ENCODE assay signal across 13 cellular contexts in genomic region chr2:118016911-118017310, GRCh38. TPM values are rescaled to one million over a fixed set of nuclear protein-coding genes. Genes with fewer than 3 reads are reported as not detected.
A peak's percentile ranks its signal among the peaks of the same experiment; 100 is the strongest.
DNase-seq lines count a peak whose midpoint lies in the region; ATAC-seq and TF ChIP-seq lines count a peak whose summit lies in the region.
"Had no signal": no experiment of that assay in that cellular context is flagged by ENCODE, and none has a peak within 500 bp of the region (broad histone marks: within the 10 kb centered on the region; RNA-seq: fewer than 3 reads in every experiment).

No MANE protein-coding gene starts in this region.

- H3K36me3 Mint-ChIP-seq in stimulated activated naive CD8-positive, alpha-beta T cell treated with anti-CD3 and anti-CD28 coated beads, Interleukin-15, Interleukin-2, amounts not matched to agents 100 ng/mL and 50 ng/mL, for 24 hours (ENCODE audit: low read depth) = no peaks in the 10 kb centered on the region
- H3K36me3 Mint-ChIP-seq: stimulated activated memory B cell treated with anti-CD40 and anti-IgM and Interleukin-4, amounts not matched to agents 10 μg/mL and 1 μg/mL and 100 μg/mL, for 72 hours had no signal

- H3K9me3 Mint-ChIP-seq in stimulated activated naive CD8-positive, alpha-beta T cell treated with anti-CD3 and anti-CD28 coated beads, Interleukin-15, Interleukin-2, amounts not matched to agents 100 ng/mL and 50 ng/mL, for 24 hours = no peaks in the 10 kb centered on the region
- no peaks in the 10 kb centered on the region for H3K9me3 Mint-ChIP-seq in stimulated activated naive CD8-positive, alpha-beta T cell treated with anti-CD3 and anti-CD28 coated beads, Interleukin-15, amount 100 ng/mL, for 72 hours
- H3K9me3 Mint-ChIP-seq: stimulated activated memory B cell treated with anti-CD40 and anti-IgM and Interleukin-4, amounts not matched to agents 10 μg/mL and 1 μg/mL and 100 μg/mL, for 72 hours had no signal

- POLR2A ChIA-PET in OCI-LY7 (lab: Charles Lee) = interaction anchor here (1.3 kb wide), 1 partner anchor 42 kb away, joined by 5 read pairs; no protein-coding TSS in a partner anchor

- H3K27me3 Mint-ChIP-seq in stimulated activated naive CD8-positive, alpha-beta T cell treated with anti-CD3 and anti-CD28 coated beads, Interleukin-15, Interleukin-2, amounts not matched to agents 100 ng/mL and 50 ng/mL, for 24 hours = peaks cover 4% of the 10 kb centered on the region
- H3K27me3 Mint-ChIP-seq in stimulated activated naive CD8-positive, alpha-beta T cell treated with anti-CD3 and anti-CD28 coated beads, Interleukin-15, amount 100 ng/mL, for 72 hours = peaks cover 15% of the 10 kb centered on the region
- H3K27me3 Mint-ChIP-seq: stimulated activated memory B cell treated with anti-CD40 and anti-IgM and Interleukin-4, amounts not matched to agents 10 μg/mL and 1 μg/mL and 100 μg/mL, for 72 hours had no signal

- H3K4me2 ChIP-seq in OCI-LY7 (ENCODE audit: low read length) = no peak overlapping the region

- DNase-seq in stimulated activated naive CD8-positive, alpha-beta T cell treated with anti-CD3 and anti-CD28 coated beads, Interleukin-15, amount 100 ng/mL, for 72 hours = no peak
- DNase-seq in OCI-LY7 (ENCODE audit: low spot score) = no peak
- DNase-seq in dermis blood vessel endothelial cell = peak; percentile 6
- DNase-seq in uterus = no peak
- DNase-seq in cortex of kidney (lab: John Stamatoyannopoulos, UW) = no peak
- no peak for DNase-seq in hypothalamus (lab: John Stamatoyannopoulos, UW)
- DNase-seq: effector CD8-positive, alpha-beta T cell; MM.1S had no signal

- H3K79me2 ChIP-seq in OCI-LY7 (ENCODE audit: insufficient read depth, low read depth, low read length) = peaks cover 18% of the 10 kb centered on the region

- 0 out of 2 replicates have a peak overlapping the region, but pooled peaks have one; percentile 6 for H2AFZ ChIP-seq in OCI-LY7 (ENCODE audit: low read length)

- intact Hi-C loops in OCI-LY7 (cut with micrococcal nuclease; ENCODE audit: unreplicated experiment) = no loop called here
- intact Hi-C loops in uterus (cut with DNase I; ENCODE audit: low total_unique reads) = no loop called here

- H3K4me1 ChIP-seq in OCI-LY7 (ENCODE audit: insufficient read depth, low read length, poor library complexity, severe bottlenecking) = peaks cover 18% of the 10 kb centered on the region
- H3K4me1 ChIP-seq in uterus = peaks cover 0 to 3% of the 10 kb centered on the region in 2 donors

- H3K4me3 ChIP-seq in OCI-LY7 (ENCODE audit: low read depth, low read length, poor library complexity, severe bottlenecking) = no peak overlapping the region
- no peak overlapping the region for H3K4me3 ChIP-seq in uterus
- H3K4me3 ChIP-seq: gastroesophageal sphincter had no signal

- no peak for ATAC-seq in stimulated activated naive CD8-positive, alpha-beta T cell treated with anti-CD3 and anti-CD28 coated beads, Interleukin-15, amount 100 ng/mL, for 72 hours
- ATAC-seq in HG02642 (IDR thresholded peaks at IDR 0.05; ENCODE audit: poor library complexity, unreplicated experiment) = no peak
- ATAC-seq: gastroesophageal sphincter; stimulated activated memory B cell treated with anti-CD40 and anti-IgM and Interleukin-4, amounts not matched to agents 10 μg/mL and 1 μg/mL and 100 μg/mL, for 72 hours had no signal

- H3K4me3 Mint-ChIP-seq in stimulated activated naive CD8-positive, alpha-beta T cell treated with anti-CD3 and anti-CD28 coated beads, Interleukin-15, Interleukin-2, amounts not matched to agents 100 ng/mL and 50 ng/mL, for 24 hours = no peak overlapping the region
- peak overlapping the region in 1 of 2 donors; percentile 24 for H3K4me3 Mint-ChIP-seq in stimulated activated naive CD8-positive, alpha-beta T cell treated with anti-CD3 and anti-CD28 coated beads, Interleukin-15, amount 100 ng/mL, for 72 hours
- H3K4me3 Mint-ChIP-seq: B cell; stimulated activated memory B cell treated with anti-CD40 and anti-IgM and Interleukin-4, amounts not matched to agents 10 μg/mL and 1 μg/mL and 100 μg/mL, for 72 hours had no signal

- no TSS peak for BruUV-seq in OCI-LY7 (replicated peaks; lab: Mats Ljungman, UMichigan)

- H3K36me3 ChIP-seq in OCI-LY7 (ENCODE audit: insufficient read depth, low read length) = no peaks in the 10 kb centered on the region
- H3K36me3 ChIP-seq in uterus = no peaks in the 10 kb centered on the region
- H3K36me3 ChIP-seq: gastroesophageal sphincter had no signal

- H3K9me2 ChIP-seq in OCI-LY7 (ENCODE audit: insufficient read depth, low read length) = no peaks in the 10 kb centered on the region

- H3K9me3 ChIP-seq in OCI-LY7 (ENCODE audit: low read length) = no peaks in the 10 kb centered on the region
- H3K9me3 ChIP-seq in uterus = no peaks in the 10 kb centered on the region
- H3K9me3 ChIP-seq: gastroesophageal sphincter had no signal

- no peaks in the 10 kb centered on the region for H3K27me3 ChIP-seq in uterus

- TF ChIP-seq POLR2A in uterus (IDR thresholded peaks at IDR 0.05) = no peak

- peaks cover 9% of the 10 kb centered on the region for H4K20me1 ChIP-seq in OCI-LY7 (ENCODE audit: insufficient read depth, low read length)

- H3K27ac ChIP-seq in OCI-LY7 (ENCODE audit: low read depth, low read length, poor library complexity, severe bottlenecking) (no peak overlapping the region), uterus (no peak overlapping the region)
- H3K27ac ChIP-seq: gastroesophageal sphincter had no signal

- H3K4me1 Mint-ChIP-seq in stimulated activated naive CD8-positive, alpha-beta T cell treated with anti-CD3 and anti-CD28 coated beads, Interleukin-15, Interleukin-2, amounts not matched to agents 100 ng/mL and 50 ng/mL, for 24 hours (ENCODE audit: low read depth) = peaks cover 24% of the 10 kb centered on the region
- H3K4me1 Mint-ChIP-seq in stimulated activated naive CD8-positive, alpha-beta T cell treated with anti-CD3 and anti-CD28 coated beads, Interleukin-15, amount 100 ng/mL, for 72 hours = peaks cover 20% of the 10 kb centered on the region

- peak overlapping the region; percentile 53 for H3K27ac Mint-ChIP-seq in stimulated activated naive CD8-positive, alpha-beta T cell treated with anti-CD3 and anti-CD28 coated beads, Interleukin-15, Interleukin-2, amounts not matched to agents 100 ng/mL and 50 ng/mL, for 24 hours
- H3K27ac Mint-ChIP-seq in stimulated activated naive CD8-positive, alpha-beta T cell treated with anti-CD3 and anti-CD28 coated beads, Interleukin-15, amount 100 ng/mL, for 72 hours = peak overlapping the region in 1 of 2 donors; percentile 73
- H3K27ac Mint-ChIP-seq: B cell; stimulated activated memory B cell treated with anti-CD40 and anti-IgM and Interleukin-4, amounts not matched to agents 10 μg/mL and 1 μg/mL and 100 μg/mL, for 72 hours had no signal

- no peak for TF ChIP-seq CTCF in OCI-LY7 (conservative IDR thresholded peaks at IDR 0.05; ENCODE audit: low read length)
- TF ChIP-seq CTCF in uterus (IDR thresholded peaks at IDR 0.05) = no peak

- CTCF ChIA-PET in OCI-LY7 (lab: Charles Lee; ENCODE audit: unreplicated experiment) = no interaction called here

RNA-seq across cellular contexts. Expression of gene CCDC93, which starts 3.0 kb away (rescaled TPM):
- total RNA-seq in OCI-LY7 (2014; rRNA removed; shearing (Covaris generic)) = 25.6 and 28.2 TPM in 2 replicates
- total RNA-seq in OCI-LY7 (2022) = 50.0 and 53.8 TPM in 2 replicates
- total RNA-seq in dermis blood vessel endothelial cell = 36.6 and 37.6 TPM in 2 replicates
- 10 to 100 TPM in 3 of 4 donors, 1 to 10 TPM in 1; 6.5 to 45.5 (median 32.7) TPM for total RNA-seq in uterus
